ENCODE assay signal across 8 cellular contexts in the genomic region with DNA sequence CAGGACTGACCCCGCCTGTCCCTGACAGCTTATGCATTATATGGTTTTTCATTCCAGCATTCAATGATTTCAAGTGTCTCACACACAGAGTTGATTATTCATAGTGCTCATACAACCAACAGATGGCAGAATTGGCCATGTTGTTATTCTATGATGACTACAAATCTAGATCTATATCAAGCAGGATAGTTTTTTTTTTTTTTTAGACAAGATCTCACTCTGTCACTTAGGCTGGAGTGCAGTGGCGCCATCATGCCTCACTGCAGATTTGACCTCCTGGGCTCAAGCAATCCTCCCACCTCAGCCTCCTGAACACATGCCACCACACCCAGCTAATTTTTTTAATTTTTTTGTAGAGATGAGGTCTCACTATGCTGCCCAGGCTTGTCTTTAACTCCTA. TPM values are rescaled to one million over a fixed set of nuclear protein-coding genes. Genes with fewer than 3 reads are reported as not detected.
DNase-seq lines count a peak whose midpoint lies in the region; ATAC-seq and TF ChIP-seq lines count a peak whose summit lies in the region.

No MANE protein-coding gene starts in this region.

- no peaks in the 10 kb centered on the region for H3K27me3 Mint-ChIP-seq in activated T-helper 2 cell treated with anti-CD3 and anti-CD28 coated beads, Interferon-gamma antibody, Interleukin-2, Interleukin-4, amounts not matched to agents 10 μg/mL and 5 μg/mL and 100 μg/mL, durations not matched to agents 14 hours and 24 hours and 36 hours (ENCODE audit: low read depth)

- no peak for TF ChIP-seq EP300 in sigmoid colon (IDR thresholded peaks at IDR 0.05)

- intact Hi-C loops in activated T-helper 2 cell treated with anti-CD3 and anti-CD28 coated beads, Interferon-gamma antibody, Interleukin-2, Interleukin-4, amounts not matched to agents 10 μg/mL and 5 μg/mL and 100 μg/mL, durations not matched to agents 14 hours and 24 hours and 36 hours (cut with micrococcal nuclease) = loop anchor here (1.0 to 5.0 kb wide), 6 partner anchors 24 to 258 kb away; a partner anchor contains a TSS
- intact Hi-C loops in sigmoid colon (cut with DNase I) = no loop called here

- 63 to 80% methylated on average over 2 of the region's 2 CpGs for WGBS in sigmoid colon, 2 donors

- H3K4me3 ChIP-seq in DOHH2 (ENCODE audit: low read length) (no peak overlapping the region), sigmoid colon (no peak overlapping the region)

- H3K4me2 ChIP-seq in DOHH2 (ENCODE audit: low read length) = no peak overlapping the region

- H3K9me3 ChIP-seq in DOHH2 (ENCODE audit: control insufficient read depth, insufficient read depth, low read length) (no peaks in the 10 kb centered on the region), sigmoid colon (no peaks in the 10 kb centered on the region)

- TF ChIP-seq POLR2A in sigmoid colon (IDR thresholded peaks at IDR 0.05) = no peak

- H3K27me3 ChIP-seq in DOHH2 (ENCODE audit: control insufficient read depth, low read length) = peaks cover 30% of the 10 kb centered on the region
- no peaks in the 10 kb centered on the region for H3K27me3 ChIP-seq in sigmoid colon

- H3K36me3 ChIP-seq in DOHH2 (ENCODE audit: control insufficient read depth, low read length) (no peaks in the 10 kb centered on the region), sigmoid colon (no peaks in the 10 kb centered on the region)

- TF ChIP-seq CTCF in DOHH2 (IDR thresholded peaks at IDR 0.05; ENCODE audit: low read depth, low read length, poor library complexity, severe bottlenecking) = peak; percentile 23
- TF ChIP-seq CTCF in sigmoid colon (IDR thresholded peaks at IDR 0.05) = no peak

- H3K9me2 ChIP-seq in DOHH2 (replicated peaks; ENCODE audit: control insufficient read depth, low read length) = no peaks in the 10 kb centered on the region

- ATAC-seq in left lobe of liver = peak; percentile 87
- ATAC-seq in GM18867 (IDR thresholded peaks at IDR 0.05; ENCODE audit: unreplicated experiment) = no peak
- ATAC-seq in GM19463 (IDR thresholded peaks at IDR 0.05; ENCODE audit: unreplicated experiment) = no peak

- peak overlapping the region; percentile 56 for H3K4me3 Mint-ChIP-seq in activated T-helper 2 cell treated with anti-CD3 and anti-CD28 coated beads, Interferon-gamma antibody, Interleukin-2, Interleukin-4, amounts not matched to agents 10 μg/mL and 5 μg/mL and 100 μg/mL, durations not matched to agents 14 hours and 24 hours and 36 hours (ENCODE audit: low read depth)

- no peaks in the 10 kb centered on the region for H3K4me1 ChIP-seq in DOHH2 (ENCODE audit: control insufficient read depth, low read length)
- no peaks in the 10 kb centered on the region for H3K4me1 ChIP-seq in sigmoid colon

- H3K27ac ChIP-seq in DOHH2 (ENCODE audit: low read depth, low read length) = no peak overlapping the region
- no peak overlapping the region for H3K27ac ChIP-seq in sigmoid colon

- DNase-seq in A172 (ENCODE audit: low spot score) = peak; percentile 25
- DNase-seq in NCI-H146 (lab: John Stamatoyannopoulos, UW) = peak; percentile 64
- DNase-seq in activated T-helper 2 cell treated with anti-CD3 and anti-CD28 coated beads, Interferon-gamma antibody, Interleukin-2, Interleukin-4, amounts not matched to agents 10 μg/mL and 5 μg/mL and 100 μg/mL, durations not matched to agents 14 hours and 24 hours and 36 hours (ENCODE audit: low spot score) = no peak
- no peak for DNase-seq in left lobe of liver (ENCODE audit: low spot score)
- no peak for DNase-seq in sigmoid colon

- H3K27ac Mint-ChIP-seq in activated T-helper 2 cell treated with anti-CD3 and anti-CD28 coated beads, Interferon-gamma antibody, Interleukin-2, Interleukin-4, amounts not matched to agents 10 μg/mL and 5 μg/mL and 100 μg/mL, durations not matched to agents 14 hours and 24 hours and 36 hours = peak overlapping the region; percentile 96

- no peaks in the 10 kb centered on the region for H3F3A ChIP-seq in DOHH2 (ENCODE audit: control insufficient read depth, insufficient read depth)

- H3K36me3 Mint-ChIP-seq in activated T-helper 2 cell treated with anti-CD3 and anti-CD28 coated beads, Interferon-gamma antibody, Interleukin-2, Interleukin-4, amounts not matched to agents 10 μg/mL and 5 μg/mL and 100 μg/mL, durations not matched to agents 14 hours and 24 hours and 36 hours (ENCODE audit: low read depth) = no peaks in the 10 kb centered on the region

- peaks cover 38% of the 10 kb centered on the region for H3K4me1 Mint-ChIP-seq in activated T-helper 2 cell treated with anti-CD3 and anti-CD28 coated beads, Interferon-gamma antibody, Interleukin-2, Interleukin-4, amounts not matched to agents 10 μg/mL and 5 μg/mL and 100 μg/mL, durations not matched to agents 14 hours and 24 hours and 36 hours (ENCODE audit: low read depth)

- H3K79me2 ChIP-seq in DOHH2 (ENCODE audit: control insufficient read depth, low read length) = no peaks in the 10 kb centered on the region

- no peaks in the 10 kb centered on the region for H4K20me1 ChIP-seq in DOHH2 (ENCODE audit: control insufficient read depth, insufficient read depth, low read depth, low read length)

- H3K9me3 Mint-ChIP-seq in activated T-helper 2 cell treated with anti-CD3 and anti-CD28 coated beads, Interferon-gamma antibody, Interleukin-2, Interleukin-4, amounts not matched to agents 10 μg/mL and 5 μg/mL and 100 μg/mL, durations not matched to agents 14 hours and 24 hours and 36 hours = no peaks in the 10 kb centered on the region

RNA-seq across cellular contexts. Expression of a gene that starts 40.1 kb away (rescaled TPM):
- total RNA-seq in A172 (2014; rRNA removed; shearing (Covaris generic)) = 9.8 and 17.5 TPM in 2 replicates
- 28.6 and 33.3 TPM in 2 replicates for total RNA-seq in activated T-helper 2 cell treated with anti-CD3 and anti-CD28 coated beads, Interferon-gamma antibody, Interleukin-2, Interleukin-4, amounts not matched to agents 10 μg/mL and 5 μg/mL and 100 μg/mL, durations not matched to agents 14 hours and 24 hours and 36 hours
- total RNA-seq in left lobe of liver (22.1 TPM), sigmoid colon (10 to 100 TPM in 1 of 4 donors, 1 to 10 TPM in 3; 6.0 to 11.7 (median 8.8) TPM)
- 10 to 100 TPM in 1 of 3 donors, 1 to 10 TPM in 2; 7.8 to 21.2 (median 9.9) TPM for polyA plus RNA-seq in sigmoid colon

Comparison
In these comparisons a context has a peak if more than half of its experiments do, and no peak if none do; other contexts are left out.
1. DNase-seq: peak in A172 (single experiment) and NCI-H146 (single experiment); none in activated T-helper 2 cell treated with anti-CD3 and anti-CD28 coated beads, Interferon-gamma antibody, Interleukin-2, Interleukin-4, amounts not matched to agents 10 μg/mL and 5 μg/mL and 100 μg/mL, durations not matched to agents 14 hours and 24 hours and 36 hours (single experiment), left lobe of liver (single experiment) and sigmoid colon (single experiment).